Comparison of ENCODE assay signal across 7 cellular contexts in the genomic region with DNA sequence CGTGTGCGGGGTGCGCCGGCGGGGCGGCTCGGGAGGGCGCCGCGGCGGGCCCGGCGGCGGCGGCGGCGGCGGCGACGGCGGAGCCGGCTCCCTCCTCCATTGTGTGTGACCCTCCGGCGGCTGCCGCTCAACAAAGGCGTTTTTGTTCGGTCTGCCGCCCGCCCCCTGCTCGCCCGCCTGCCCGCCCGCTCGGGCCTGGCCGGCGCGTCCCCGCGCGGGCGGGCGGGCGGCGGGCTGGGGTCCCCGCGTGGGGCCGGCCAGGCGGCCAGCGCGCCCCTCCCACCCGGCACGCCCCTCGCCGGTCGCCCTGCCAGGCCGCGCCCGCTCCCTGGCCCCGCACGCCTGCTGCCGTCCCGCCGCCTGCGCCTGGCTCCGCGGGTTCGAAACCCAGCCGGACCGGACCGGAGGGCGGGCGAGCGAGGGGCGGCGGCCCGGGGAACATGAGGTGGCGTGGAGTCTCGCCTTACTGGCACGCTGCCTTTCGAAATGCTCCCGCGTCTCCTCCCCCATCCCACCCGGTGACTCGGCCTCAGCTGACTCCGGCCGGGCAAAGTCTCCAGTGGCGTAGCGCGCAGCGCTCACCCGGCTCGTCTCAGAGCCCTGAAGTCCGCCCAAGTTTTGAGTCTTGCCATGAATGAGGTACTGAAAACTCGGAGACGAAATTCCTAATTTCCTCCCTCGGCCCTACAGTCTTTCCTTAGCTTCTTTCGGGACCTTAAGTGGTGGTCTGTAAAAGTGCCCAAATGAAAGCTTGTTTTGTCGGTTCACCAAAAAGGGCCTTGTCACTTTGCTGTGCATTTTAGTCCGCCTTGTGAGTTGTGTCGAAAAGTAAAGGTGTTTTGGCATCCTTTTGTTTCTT.
A peak's percentile ranks its signal among the peaks of the same experiment; 100 is the strongest.
DNase-seq lines count a peak whose midpoint lies in the region; ATAC-seq and TF ChIP-seq lines count a peak whose summit lies in the region.

No MANE protein-coding gene starts in this region.

- in situ Hi-C loops in GM13977 (cut with MboI; ENCODE audit: low pct_unique_long_range_greater_than_20kb, low sequenced_read_pairs, unreplicated experiment) = no loop called here

- POLR2A ChIA-PET in HEK293T (lab: Yijun Ruan, JAX) = interaction anchor here (0.6 to 0.8 kb wide), 2 partner anchors 48 to 1295 kb away, joined by 4 read pairs; a partner anchor contains a TSS

- CTCF ChIA-PET in HEK293T (lab: Yijun Ruan, JAX) = no interaction called here

- peaks cover 38% of the 10 kb centered on the region for H3K4me1 Mint-ChIP-seq in central memory CD8-positive, alpha-beta T cell

- peak overlapping the region; percentile 96 for H3K4me3 Mint-ChIP-seq in central memory CD8-positive, alpha-beta T cell

- peak overlapping the region; percentile 93 for H3K27ac Mint-ChIP-seq in central memory CD8-positive, alpha-beta T cell (ENCODE audit: low read depth)

- H3K9me3 Mint-ChIP-seq in central memory CD8-positive, alpha-beta T cell = no peaks in the 10 kb centered on the region

- peaks cover 20% of the 10 kb centered on the region for H3K36me3 Mint-ChIP-seq in central memory CD8-positive, alpha-beta T cell (ENCODE audit: insufficient read depth)

- DNase-seq in GM13977 (ENCODE audit: low spot score) (peak; percentile 83), HEK293T (ENCODE audit: extremely low spot score) (peak; percentile 58), MV-4-11 (lab: John Stamatoyannopoulos, UW) (peak; percentile 69), kidney glomerular epithelial cell (lab: John Stamatoyannopoulos, UW) (peak; percentile 43)
- peak; percentile 23 for DNase-seq in activated CD4-positive, CD25-positive, alpha-beta regulatory T cell treated with anti-CD3 and anti-CD28 coated beads, Interleukin-2, amount 50 U/mL, for 16 hours (ENCODE audit: low read depth, low spot score)
- DNase-seq in central memory CD8-positive, alpha-beta T cell (ENCODE audit: low spot score in 2 of 2) = peak; percentile 37 to 47
- DNase-seq in stimulated activated CD4-positive, alpha-beta T cell treated with anti-CD3 and anti-CD28 coated beads, Interleukin-15, amount 100 ng/mL, for 24 hours = peak; percentile 74

- ATAC-seq in central memory CD8-positive, alpha-beta T cell (replicated peaks; ENCODE audit: extremely low read depth, poor library complexity, severe bottlenecking) = peak; percentile 59

- no peaks in the 10 kb centered on the region for H3K27me3 Mint-ChIP-seq in central memory CD8-positive, alpha-beta T cell

- no peak for TF ChIP-seq CTCF in GM13977 (IDR thresholded peaks at IDR 0.05; ENCODE audit: extremely low read depth, insufficient read depth, missing control alignments)

TF ChIP-seq in HEK293T, 16 proteins besides CTCF, POLR2A, EP300 and RAD21:
- TF ChIP-seq LEF1 (IDR thresholded peaks at IDR 0.05; ENCODE audit: borderline replicate concordance) (no peak), ARNT (IDR thresholded peaks at IDR 0.05) (no peak), HDGF (IDR thresholded peaks at IDR 0.05; ENCODE audit: borderline replicate concordance) (no peak), L3MBTL2 (conservative IDR thresholded peaks at IDR 0.05) (no peak)
- TF ChIP-seq, protein P1, sequence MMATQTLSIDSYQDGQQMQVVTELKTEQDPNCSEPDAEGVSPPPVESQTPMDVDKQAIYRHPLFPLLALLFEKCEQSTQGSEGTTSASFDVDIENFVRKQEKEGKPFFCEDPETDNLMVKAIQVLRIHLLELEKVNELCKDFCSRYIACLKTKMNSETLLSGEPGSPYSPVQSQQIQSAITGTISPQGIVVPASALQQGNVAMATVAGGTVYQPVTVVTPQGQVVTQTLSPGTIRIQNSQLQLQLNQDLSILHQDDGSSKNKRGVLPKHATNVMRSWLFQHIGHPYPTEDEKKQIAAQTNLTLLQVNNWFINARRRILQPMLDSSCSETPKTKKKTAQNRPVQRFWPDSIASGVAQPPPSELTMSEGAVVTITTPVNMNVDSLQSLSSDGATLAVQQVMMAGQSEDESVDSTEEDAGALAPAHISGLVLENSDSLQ (IDR thresholded peaks at IDR 0.05) = no peak

Comparison
In these comparisons a context has a peak if more than half of its experiments do, and no peak if none do; other contexts are left out.
1. Peak in every context shown above with its lines: DNase-seq and ATAC-seq.
2. DNase-seq: peak in every context shown above with its lines; median percentile 83 in GM13977; 74 in stimulated activated CD4-positive, alpha-beta T cell treated with anti-CD3 and anti-CD28 coated beads, Interleukin-15, amount 100 ng/mL, for 24 hours; 69 in MV-4-11; 58 in HEK293T; 43 in kidney glomerular epithelial cell; 42 in central memory CD8-positive, alpha-beta T cell; 23 in activated CD4-positive, CD25-positive, alpha-beta regulatory T cell treated with anti-CD3 and anti-CD28 coated beads, Interleukin-2, amount 50 U/mL, for 16 hours.